Comparison of ENCODE assay signal across 19 cellular contexts in the genomic region with DNA sequence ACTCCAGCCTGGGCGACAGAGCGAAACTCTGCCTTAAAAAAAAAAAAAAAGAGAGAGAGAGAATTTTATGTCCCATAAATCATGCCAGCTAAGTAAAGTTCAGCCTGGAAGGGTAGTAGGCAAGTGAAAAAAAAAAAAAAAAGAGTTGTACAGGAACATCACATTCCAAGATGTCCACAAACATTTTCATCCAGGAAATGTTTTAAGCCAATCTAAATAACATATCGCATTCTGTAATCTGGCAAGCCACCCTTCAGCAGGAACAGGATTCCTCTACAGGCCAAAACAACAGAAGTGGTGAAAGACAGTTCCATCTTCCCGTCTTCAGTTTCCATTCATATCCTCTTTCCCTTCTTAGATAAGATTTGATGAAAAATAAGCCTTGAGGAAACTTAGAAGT.
DNase-seq lines count a peak whose midpoint lies in the region; ATAC-seq, FAIRE-seq and TF ChIP-seq lines count a peak whose summit lies in the region.
"Had no signal": no experiment of that assay in that cellular context is flagged by ENCODE, and none has a peak within 500 bp of the region (broad histone marks: within the 10 kb centered on the region; RNA-seq: fewer than 3 reads in every experiment).

No MANE protein-coding gene starts in this region.

- DNase-seq in LNCaP clone FGC (ENCODE audit: low read depth) (peak; percentile 78), astrocyte of the cerebellum (ENCODE audit: low read depth) (peak; percentile 15), endothelial cell of umbilical vein (ENCODE audit: low read depth, low spot score) (peak; percentile 10), D721Med (ENCODE audit: insufficient read length, low spot score) (no peak)
- DNase-seq in effector memory CD8-positive, alpha-beta T cell: no peak
- DNase-seq: C1 segment of cervical spinal cord; Caco-2; CD4-positive, CD25-positive, alpha-beta regulatory T cell; CD8-positive, alpha-beta T cell; DMS 273 treated with DMSO at 0.1 percent for 48 hours; DMS79 treated with DMSO at 0.1 percent for 48 hours; GF-D8; GM23248; H7; HCEC 1CT had no signal

- H3K9me1 ChIP-seq in endothelial cell of umbilical vein (replicated peaks; ENCODE audit: control insufficient read depth, extremely low read depth, insufficient read depth, low read length): no peaks in the 10 kb centered on the region

- CTCF ChIA-PET in endothelial cell of umbilical vein (lab: Charles Lee): no interaction called here

- no peak overlapping the region for H3K9ac ChIP-seq in endothelial cell of umbilical vein (replicated peaks; ENCODE audit: extremely low read depth, insufficient read depth, low read length)
- H3K9ac ChIP-seq: GM23248 had no signal

- H3K27ac ChIP-seq in endothelial cell of umbilical vein (ENCODE audit: insufficient read depth, low read depth, low read length): no peak overlapping the region
- H3K27ac ChIP-seq: GM23248 had no signal

- H3K9me3 Mint-ChIP-seq in effector memory CD8-positive, alpha-beta T cell: peaks cover 10 to 29% of the 10 kb centered on the region in 2 donors

- no peak overlapping the region for H3K27ac Mint-ChIP-seq in effector memory CD8-positive, alpha-beta T cell
- H3K27ac Mint-ChIP-seq: CD4-positive, CD25-positive, alpha-beta regulatory T cell; CD8-positive, alpha-beta T cell had no signal

- no peaks in the 10 kb centered on the region for H3K36me3 Mint-ChIP-seq in effector memory CD8-positive, alpha-beta T cell (ENCODE audit: insufficient read depth)
- H3K36me3 Mint-ChIP-seq: CD4-positive, CD25-positive, alpha-beta regulatory T cell; CD8-positive, alpha-beta T cell had no signal

- H3K27me3 Mint-ChIP-seq in effector memory CD8-positive, alpha-beta T cell: no peaks in the 10 kb centered on the region
- H3K27me3 Mint-ChIP-seq: CD4-positive, CD25-positive, alpha-beta regulatory T cell had no signal

- no peak overlapping the region for H3K4me3 ChIP-seq in LNCaP clone FGC (ENCODE audit: low read depth, low read length)
- H3K4me3 ChIP-seq in astrocyte of the cerebellum (ENCODE audit: low read depth, low read length): no peak overlapping the region
- H3K4me3 ChIP-seq in endothelial cell of umbilical vein (replicated peaks in 1 of 3; ENCODE audit: insufficient read depth in 1 of 3, low read depth in 1 of 3, low read length in 3 of 3): no peak overlapping the region
- H3K4me3 ChIP-seq: GM23248 had no signal

- H3K9me3 ChIP-seq in endothelial cell of umbilical vein (replicated peaks; ENCODE audit: control insufficient read depth, insufficient read depth, low read length): no peaks in the 10 kb centered on the region
- H3K9me3 ChIP-seq: Caco-2 had no signal

- no peaks in the 10 kb centered on the region for H3K36me3 ChIP-seq in endothelial cell of umbilical vein (ENCODE audit: control insufficient read depth in 2 of 2, extremely low read depth in 1 of 2, insufficient read depth in 2 of 2, low read length in 2 of 2)

- H3K79me2 ChIP-seq in endothelial cell of umbilical vein (ENCODE audit: control insufficient read depth, insufficient read depth, low read length): no peaks in the 10 kb centered on the region

- H3K4me1 Mint-ChIP-seq in effector memory CD8-positive, alpha-beta T cell (ENCODE audit: low read depth in 2 of 2): no peaks in the 10 kb centered on the region
- H3K4me1 Mint-ChIP-seq: CD4-positive, CD25-positive, alpha-beta regulatory T cell had no signal

- no peak overlapping the region for H2AFZ ChIP-seq in endothelial cell of umbilical vein (ENCODE audit: low read depth, low read length)
- H2AFZ ChIP-seq: GM23248 had no signal

- ATAC-seq in effector memory CD8-positive, alpha-beta T cell (replicated peaks): no peak
- no peak for ATAC-seq in GM21423 (IDR thresholded peaks at IDR 0.05; ENCODE audit: unreplicated experiment)
- ATAC-seq: CD8-positive, alpha-beta T cell had no signal

- H3K27me3 ChIP-seq in endothelial cell of umbilical vein (ENCODE audit: control insufficient read depth in 2 of 2, insufficient read depth in 2 of 2, low read length in 2 of 2): no peaks in the 10 kb centered on the region

- H4K20me1 ChIP-seq in endothelial cell of umbilical vein (replicated peaks; ENCODE audit: control insufficient read depth, extremely low read depth, insufficient read depth, low read length): no peaks in the 10 kb centered on the region

- no peak for TF ChIP-seq CTCF in LNCaP clone FGC (IDR thresholded peaks at IDR 0.05; ENCODE audit: control insufficient read depth, extremely low read depth, insufficient read depth)
- no peak for TF ChIP-seq CTCF in astrocyte of the cerebellum (IDR thresholded peaks at IDR 0.05; ENCODE audit: low read depth, low read length, missing control alignments)
- no peak for TF ChIP-seq CTCF in endothelial cell of umbilical vein (IDR thresholded peaks at IDR 0.05; ENCODE audit: extremely low read depth in 1 of 2, insufficient read depth in 1 of 2, low read depth in 1 of 2, low read length in 2 of 2)
- no peak for TF ChIP-seq CTCF in D721Med (IDR thresholded peaks at IDR 0.05; ENCODE audit: insufficient read depth, missing control alignments)

- H3K4me1 ChIP-seq in endothelial cell of umbilical vein (ENCODE audit: control insufficient read depth, extremely low read depth, insufficient read depth, low read length): no peaks in the 10 kb centered on the region
- H3K4me1 ChIP-seq: Caco-2 had no signal

- POLR2A ChIA-PET in endothelial cell of umbilical vein (lab: Charles Lee): no interaction called here

- BruUV-seq in endothelial cell of umbilical vein (replicated peaks; lab: Mats Ljungman, UMichigan): no TSS peak

- no peak for TF ChIP-seq POLR2A in endothelial cell of umbilical vein (IDR thresholded peaks at IDR 0.05; ENCODE audit: low read depth, low read length)

- in situ Hi-C loops in astrocyte of the cerebellum (cut with HindIII; ENCODE audit: low sequenced_read_pairs): no loop called here

- no peak for FAIRE-seq in endothelial cell of umbilical vein (lab: Jason Lieb, UNC)
- no peak for FAIRE-seq in D721Med (lab: Jason Lieb, UNC)
- FAIRE-seq: GM12891, GM18507, H1 had no signal

- H3K4me2 ChIP-seq in endothelial cell of umbilical vein (ENCODE audit: insufficient read depth, low read length): no peak overlapping the region

- dilution Hi-C loops in endothelial cell of umbilical vein (cut with MboI; ENCODE audit: extremely low pct_ligation_motif_present, low sequenced_read_pairs): no loop called here

- H3K4me3 Mint-ChIP-seq in effector memory CD8-positive, alpha-beta T cell: no peak overlapping the region
- H3K4me3 Mint-ChIP-seq: CD4-positive, CD25-positive, alpha-beta regulatory T cell; CD8-positive, alpha-beta T cell had no signal

- intact Hi-C loops in endothelial cell of umbilical vein (cut with micrococcal nuclease): loop anchor here (5.0 kb wide), 1 partner anchor 39 kb away; no protein-coding TSS in a partner anchor

TF ChIP-seq in endothelial cell of umbilical vein, 7 proteins besides CTCF, POLR2A, EP300 and RAD21:
- TF ChIP-seq POLR2AphosphoS5 (IDR thresholded peaks at IDR 0.05; ENCODE audit: insufficient read depth, low read depth, low read length) (no peak), GATA2 (IDR thresholded peaks at IDR 0.05; ENCODE audit: insufficient read depth, insufficient read length, low read depth, low read length) (no peak), FOS (IDR thresholded peaks at IDR 0.05; ENCODE audit: borderline replicate concordance, insufficient read depth, low read length) (no peak), EZH2 (IDR thresholded peaks at IDR 0.05; ENCODE audit: borderline replicate concordance, low read depth, low read length, severe bottlenecking) (no peak), JUN (IDR thresholded peaks at IDR 0.05; ENCODE audit: borderline replicate concordance, insufficient read depth, insufficient read length, low read depth) (no peak), MYC (IDR thresholded peaks at IDR 0.05; ENCODE audit: low read depth, low read length) (no peak)
- TF ChIP-seq, protein P1, sequence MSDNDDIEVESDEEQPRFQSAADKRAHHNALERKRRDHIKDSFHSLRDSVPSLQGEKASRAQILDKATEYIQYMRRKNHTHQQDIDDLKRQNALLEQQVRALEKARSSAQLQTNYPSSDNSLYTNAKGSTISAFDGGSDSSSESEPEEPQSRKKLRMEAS (IDR thresholded peaks at IDR 0.05; ENCODE audit: insufficient read depth, insufficient read length): no peak

Comparison
In these comparisons a context has a peak if more than half of its experiments do, and no peak if none do; other contexts are left out.
1. DNase-seq: peak in LNCaP clone FGC (single experiment), astrocyte of the cerebellum (single experiment) and endothelial cell of umbilical vein (single experiment); none in effector memory CD8-positive, alpha-beta T cell (0 of 3) and D721Med (single experiment).